Comparison of ENCODE assay signal across 23 cellular contexts in the genomic region with DNA sequence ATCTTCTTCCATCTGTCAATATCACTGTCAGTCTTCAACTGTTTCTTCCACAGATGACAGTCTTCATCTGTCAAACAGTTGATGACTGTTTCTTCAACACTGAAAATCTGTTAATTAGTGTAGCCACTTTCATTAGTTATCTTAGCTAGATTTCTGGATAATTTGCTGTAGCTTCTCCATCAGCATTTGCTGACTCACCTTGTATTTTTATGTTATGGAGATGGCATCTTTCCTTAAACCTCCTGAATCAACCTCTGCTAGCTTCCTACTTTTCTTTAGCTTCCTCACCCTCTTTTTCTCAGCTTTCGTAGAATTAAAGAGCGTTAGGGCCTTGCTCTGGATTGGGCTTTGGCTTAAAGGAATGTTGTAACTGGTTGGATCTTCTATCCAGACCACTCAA. TPM values are rescaled to one million over a fixed set of nuclear protein-coding genes. Genes with fewer than 3 reads are reported as not detected.
DNase-seq lines count a peak whose midpoint lies in the region; ATAC-seq, FAIRE-seq and TF ChIP-seq lines count a peak whose summit lies in the region.
"Had no signal": no experiment of that assay in that cellular context is flagged by ENCODE, and none has a peak within 500 bp of the region (broad histone marks: within the 10 kb centered on the region; RNA-seq: fewer than 3 reads in every experiment).

No MANE protein-coding gene starts in this region.

- H3K4me3 ChIP-seq in CD8-positive, alpha-beta T cell (ENCODE audit: low read depth, low read length): no peak overlapping the region
- no peak overlapping the region for H3K4me3 ChIP-seq in endothelial cell of umbilical vein (replicated peaks in 1 of 3; ENCODE audit: insufficient read depth in 1 of 3, low read depth in 1 of 3, low read length in 3 of 3)
- H3K4me3 ChIP-seq: heart right ventricle, vagina had no signal

- POLR2A ChIA-PET in activated CD4-positive, alpha-beta memory T cell treated with anti-CD3 and anti-CD28 coated beads for 36 hours (lab: Charles Lee): interaction anchor here (0.6 to 1.9 kb wide), 7 partner anchors 9 to 197 kb away, joined by 3 to 10 read pairs (median 4); a partner anchor contains a TSS
- POLR2A ChIA-PET in activated CD4-positive, alpha-beta memory T cell treated with anti-CD3 and anti-CD28 coated beads, Interleukin-2, amount 10 ng/mL, durations not matched to agents 7 days and 5 days (lab: Charles Lee): interaction anchor here (1.0 to 1.3 kb wide), 4 partner anchors 25 to 200 kb away, joined by 3 to 9 read pairs (median 4); a partner anchor contains a TSS
- POLR2A ChIA-PET in CD8-positive, alpha-beta T cell (lab: Charles Lee): no interaction called here
- POLR2A ChIA-PET in activated CD8-positive, alpha-beta T cell treated with anti-CD3 and anti-CD28 coated beads for 36 hours (lab: Charles Lee): interaction anchor here (1.0 to 2.1 kb wide), 5 partner anchors 13 to 63 kb away, joined by 3 to 22 read pairs (median 3); a partner anchor contains a TSS
- POLR2A ChIA-PET in endothelial cell of umbilical vein (lab: Charles Lee): interaction anchor here (1.2 kb wide), 2 partner anchors 23 to 25 kb away, joined by 3 read pairs; no protein-coding TSS in a partner anchor

- no peaks in the 10 kb centered on the region for H3K27me3 Mint-ChIP-seq in activated CD4-positive, alpha-beta memory T cell treated with anti-CD3 and anti-CD28 coated beads for 36 hours
- H3K27me3 Mint-ChIP-seq in activated CD4-positive, alpha-beta memory T cell treated with anti-CD3 and anti-CD28 coated beads, Interleukin-2, amount 10 ng/mL, durations not matched to agents 7 days and 5 days: no peaks in the 10 kb centered on the region
- no peaks in the 10 kb centered on the region for H3K27me3 Mint-ChIP-seq in CD8-positive, alpha-beta T cell (ENCODE audit: low read depth)
- no peaks in the 10 kb centered on the region for H3K27me3 Mint-ChIP-seq in activated CD8-positive, alpha-beta T cell treated with anti-CD3 and anti-CD28 coated beads for 36 hours
- H3K27me3 Mint-ChIP-seq: B cell had no signal

- no peaks in the 10 kb centered on the region for H3K9me3 Mint-ChIP-seq in activated CD4-positive, alpha-beta memory T cell treated with anti-CD3 and anti-CD28 coated beads for 36 hours
- H3K9me3 Mint-ChIP-seq in activated CD4-positive, alpha-beta memory T cell treated with anti-CD3 and anti-CD28 coated beads, Interleukin-2, amount 10 ng/mL, durations not matched to agents 7 days and 5 days: no peaks in the 10 kb centered on the region
- H3K9me3 Mint-ChIP-seq in CD8-positive, alpha-beta T cell: no peaks in the 10 kb centered on the region
- no peaks in the 10 kb centered on the region for H3K9me3 Mint-ChIP-seq in activated CD8-positive, alpha-beta T cell treated with anti-CD3 and anti-CD28 coated beads for 36 hours

- no peaks in the 10 kb centered on the region for H3K27me3 ChIP-seq in CD8-positive, alpha-beta T cell (ENCODE audit: insufficient read depth, low read length)
- no peaks in the 10 kb centered on the region for H3K27me3 ChIP-seq in endothelial cell of umbilical vein (ENCODE audit: control insufficient read depth in 2 of 2, insufficient read depth in 2 of 2, low read length in 2 of 2)
- H3K27me3 ChIP-seq: brain microvascular endothelial cell, heart right ventricle, vagina had no signal

- peaks cover 10% of the 10 kb centered on the region for H3K36me3 Mint-ChIP-seq in activated CD4-positive, alpha-beta memory T cell treated with anti-CD3 and anti-CD28 coated beads for 36 hours
- peaks cover 16% of the 10 kb centered on the region for H3K36me3 Mint-ChIP-seq in activated CD4-positive, alpha-beta memory T cell treated with anti-CD3 and anti-CD28 coated beads, Interleukin-2, amount 10 ng/mL, durations not matched to agents 7 days and 5 days (ENCODE audit: low read depth)
- H3K36me3 Mint-ChIP-seq in CD8-positive, alpha-beta T cell: peaks cover 61% of the 10 kb centered on the region
- H3K36me3 Mint-ChIP-seq in activated CD8-positive, alpha-beta T cell treated with anti-CD3 and anti-CD28 coated beads for 36 hours (ENCODE audit: low read depth): peaks cover 38% of the 10 kb centered on the region

- H3K9ac ChIP-seq in endothelial cell of umbilical vein (replicated peaks; ENCODE audit: extremely low read depth, insufficient read depth, low read length): no peak overlapping the region

- H3K4me3 Mint-ChIP-seq in activated CD4-positive, alpha-beta memory T cell treated with anti-CD3 and anti-CD28 coated beads for 36 hours: peak overlapping the region; percentile 36
- H3K4me3 Mint-ChIP-seq in activated CD4-positive, alpha-beta memory T cell treated with anti-CD3 and anti-CD28 coated beads, Interleukin-2, amount 10 ng/mL, durations not matched to agents 7 days and 5 days: no peak overlapping the region
- H3K4me3 Mint-ChIP-seq in CD8-positive, alpha-beta T cell: no peak overlapping the region
- H3K4me3 Mint-ChIP-seq in activated CD8-positive, alpha-beta T cell treated with anti-CD3 and anti-CD28 coated beads for 36 hours: no peak overlapping the region
- H3K4me3 Mint-ChIP-seq: B cell had no signal

- dilution Hi-C loops in endothelial cell of umbilical vein (cut with MboI; ENCODE audit: extremely low pct_ligation_motif_present, low sequenced_read_pairs): no loop called here

- ATAC-seq in CD8-positive, alpha-beta T cell: no peak
- ATAC-seq in activated CD8-positive, alpha-beta T cell treated with anti-CD3 and anti-CD28 coated beads for 36 hours: no peak
- ATAC-seq in HG02885 (IDR thresholded peaks at IDR 0.05; ENCODE audit: poor library complexity, unreplicated experiment): no peak
- ATAC-seq: left cardiac atrium, Panc1 had no signal

- H3K27ac ChIP-seq in CD8-positive, alpha-beta T cell (ENCODE audit: low read depth, low read length): no peak overlapping the region
- peak overlapping the region; percentile 48 for H3K27ac ChIP-seq in endothelial cell of umbilical vein (ENCODE audit: insufficient read depth, low read depth, low read length)
- H3K27ac ChIP-seq: brain microvascular endothelial cell, heart right ventricle, vagina had no signal

- H3K4me1 ChIP-seq in CD8-positive, alpha-beta T cell (ENCODE audit: insufficient read depth, low read length): peaks cover 15% of the 10 kb centered on the region
- H3K4me1 ChIP-seq in endothelial cell of umbilical vein (ENCODE audit: control insufficient read depth, extremely low read depth, insufficient read depth, low read length): peaks cover 25% of the 10 kb centered on the region

- H3K9me3 ChIP-seq in CD8-positive, alpha-beta T cell (ENCODE audit: low read length): no peaks in the 10 kb centered on the region
- no peaks in the 10 kb centered on the region for H3K9me3 ChIP-seq in endothelial cell of umbilical vein (replicated peaks; ENCODE audit: control insufficient read depth, insufficient read depth, low read length)
- H3K9me3 ChIP-seq: heart right ventricle, vagina had no signal

- H2AFZ ChIP-seq in endothelial cell of umbilical vein (ENCODE audit: low read depth, low read length): no peak overlapping the region

- TF ChIP-seq POLR2A in endothelial cell of umbilical vein (IDR thresholded peaks at IDR 0.05; ENCODE audit: low read depth, low read length): no peak

- peak overlapping the region; percentile 69 for H3K27ac Mint-ChIP-seq in activated CD4-positive, alpha-beta memory T cell treated with anti-CD3 and anti-CD28 coated beads for 36 hours
- no peak overlapping the region for H3K27ac Mint-ChIP-seq in activated CD4-positive, alpha-beta memory T cell treated with anti-CD3 and anti-CD28 coated beads, Interleukin-2, amount 10 ng/mL, durations not matched to agents 7 days and 5 days
- peak overlapping the region; percentile 58 for H3K27ac Mint-ChIP-seq in CD8-positive, alpha-beta T cell
- peak overlapping the region; percentile 91 for H3K27ac Mint-ChIP-seq in activated CD8-positive, alpha-beta T cell treated with anti-CD3 and anti-CD28 coated beads for 36 hours
- H3K27ac Mint-ChIP-seq: B cell had no signal

- intact Hi-C loops in activated CD4-positive, alpha-beta memory T cell treated with anti-CD3 and anti-CD28 coated beads for 36 hours (cut with micrococcal nuclease): loop anchor here (1.0 to 10.0 kb wide), 4 partner anchors 27 to 403 kb away; a partner anchor contains a TSS
- intact Hi-C loops in CD8-positive, alpha-beta T cell (cut with DNase I, micrococcal nuclease): no loop called here
- intact Hi-C loops in activated CD8-positive, alpha-beta T cell treated with anti-CD3 and anti-CD28 coated beads for 36 hours (cut with micrococcal nuclease): no loop called here
- intact Hi-C loops in endothelial cell of umbilical vein (cut with micrococcal nuclease): no loop called here

- BruUV-seq in endothelial cell of umbilical vein (replicated peaks; lab: Mats Ljungman, UMichigan): no TSS peak

- peaks cover 5% of the 10 kb centered on the region for H3K9me1 ChIP-seq in endothelial cell of umbilical vein (replicated peaks; ENCODE audit: control insufficient read depth, extremely low read depth, insufficient read depth, low read length)

- H4K20me1 ChIP-seq in endothelial cell of umbilical vein (replicated peaks; ENCODE audit: control insufficient read depth, extremely low read depth, insufficient read depth, low read length): peaks cover 2% of the 10 kb centered on the region

- DNase-seq in activated CD4-positive, alpha-beta memory T cell treated with anti-CD3 and anti-CD28 coated beads for 36 hours: no peak
- no peak for DNase-seq in activated CD4-positive, alpha-beta memory T cell treated with anti-CD3 and anti-CD28 coated beads, Interleukin-2, amount 10 ng/mL, durations not matched to agents 7 days and 5 days
- no peak for DNase-seq in CD8-positive, alpha-beta T cell
- no peak for DNase-seq in activated CD8-positive, alpha-beta T cell treated with anti-CD3 and anti-CD28 coated beads for 36 hours
- DNase-seq in endothelial cell of umbilical vein (ENCODE audit: low read depth, low spot score): no peak
- no peak for DNase-seq in ecto neural progenitor cell (ENCODE audit: low spot score)
- no peak for DNase-seq in hypothalamus (lab: John Stamatoyannopoulos, UW)
- DNase-seq: brain microvascular endothelial cell; DND-41; effector CD8-positive, alpha-beta T cell; erythroblast; heart right ventricle; left cardiac atrium; NCI-H1694; NCI-H2171; NCI-H510A treated with DMSO at 0.1 percent for 48 hours; nucleus accumbens; substantia nigra had no signal

- no peaks in the 10 kb centered on the region for H3K36me3 ChIP-seq in CD8-positive, alpha-beta T cell (ENCODE audit: insufficient read depth, low read length)
- peaks cover 2 to 13% of the 10 kb centered on the region in 2 experiments for H3K36me3 ChIP-seq in endothelial cell of umbilical vein (ENCODE audit: control insufficient read depth in 2 of 2, extremely low read depth in 1 of 2, insufficient read depth in 2 of 2, low read length in 2 of 2)
- H3K36me3 ChIP-seq: brain microvascular endothelial cell had no signal

- H3K4me2 ChIP-seq in endothelial cell of umbilical vein (ENCODE audit: insufficient read depth, low read length): peak overlapping the region; percentile 79

- H3K79me2 ChIP-seq in endothelial cell of umbilical vein (ENCODE audit: control insufficient read depth, insufficient read depth, low read length): peaks cover 38% of the 10 kb centered on the region

- CTCF ChIA-PET in activated CD4-positive, alpha-beta memory T cell treated with anti-CD3 and anti-CD28 coated beads for 36 hours (lab: Charles Lee): interaction anchor here (0.8 to 1.8 kb wide), 6 partner anchors 10 to 196 kb away, joined by 3 to 14 read pairs (median 5); a partner anchor contains a TSS
- CTCF ChIA-PET in activated CD4-positive, alpha-beta memory T cell treated with anti-CD3 and anti-CD28 coated beads, Interleukin-2, amount 10 ng/mL, durations not matched to agents 7 days and 5 days (lab: Charles Lee): interaction anchor here (1.2 kb wide), 1 partner anchor 25 kb away, joined by 3 read pairs; a partner anchor contains a TSS
- CTCF ChIA-PET in CD8-positive, alpha-beta T cell (lab: Charles Lee): interaction anchor here (1.2 to 1.9 kb wide), 2 partner anchors 171 to 197 kb away, joined by 3 to 4 read pairs; no protein-coding TSS in a partner anchor
- CTCF ChIA-PET in activated CD8-positive, alpha-beta T cell treated with anti-CD3 and anti-CD28 coated beads for 36 hours (lab: Charles Lee): interaction anchor here (0.9 to 2.2 kb wide), 8 partner anchors 11 to 196 kb away, joined by 3 to 12 read pairs (median 6); a partner anchor contains a TSS
- CTCF ChIA-PET in endothelial cell of umbilical vein (lab: Charles Lee): interaction anchor here (0.7 to 1.7 kb wide), 3 partner anchors 24 to 151 kb away, joined by 4 to 6 read pairs (median 5); no protein-coding TSS in a partner anchor

- FAIRE-seq in endothelial cell of umbilical vein (lab: Jason Lieb, UNC): no peak
- FAIRE-seq: H1 had no signal

- peaks cover 36% of the 10 kb centered on the region for H3K4me1 Mint-ChIP-seq in activated CD4-positive, alpha-beta memory T cell treated with anti-CD3 and anti-CD28 coated beads for 36 hours (ENCODE audit: low read depth)
- H3K4me1 Mint-ChIP-seq in activated CD4-positive, alpha-beta memory T cell treated with anti-CD3 and anti-CD28 coated beads, Interleukin-2, amount 10 ng/mL, durations not matched to agents 7 days and 5 days: peaks cover 32% of the 10 kb centered on the region
- peaks cover 57% of the 10 kb centered on the region for H3K4me1 Mint-ChIP-seq in CD8-positive, alpha-beta T cell (ENCODE audit: low read depth)
- peaks cover 56% of the 10 kb centered on the region for H3K4me1 Mint-ChIP-seq in activated CD8-positive, alpha-beta T cell treated with anti-CD3 and anti-CD28 coated beads for 36 hours (ENCODE audit: low read depth)

- no peak for TF ChIP-seq CTCF in CD8-positive, alpha-beta T cell (IDR thresholded peaks at IDR 0.05)
- no peak for TF ChIP-seq CTCF in activated CD8-positive, alpha-beta T cell treated with anti-CD3 and anti-CD28 coated beads for 36 hours (IDR thresholded peaks at IDR 0.05)
- no peak for TF ChIP-seq CTCF in endothelial cell of umbilical vein (IDR thresholded peaks at IDR 0.05; ENCODE audit: extremely low read depth in 1 of 2, insufficient read depth in 1 of 2, low read depth in 1 of 2, low read length in 2 of 2)

RNA-seq across cellular contexts. Expression of a gene that starts 25.1 kb away (rescaled TPM):
- 10 to 100 TPM in 1 of 2 experiments, 1 to 10 TPM in 1; 9.5 to 10.5 TPM for total RNA-seq in activated CD4-positive, alpha-beta memory T cell treated with anti-CD3 and anti-CD28 coated beads for 36 hours
- 1 to 10 TPM; 6.5 to 7.1 TPM for total RNA-seq in activated CD4-positive, alpha-beta memory T cell treated with anti-CD3 and anti-CD28 coated beads, Interleukin-2, amount 10 ng/mL, durations not matched to agents 7 days and 5 days
- 10 to 100 TPM; 24.7 to 27.8 TPM for total RNA-seq in CD8-positive, alpha-beta T cell
- 10 to 100 TPM; 14.4 to 15.8 TPM for total RNA-seq in activated CD8-positive, alpha-beta T cell treated with anti-CD3 and anti-CD28 coated beads for 36 hours
- 22.8 and 28.3 TPM in 2 replicates for total RNA-seq in endothelial cell of umbilical vein
- polyA plus RNA-seq in endothelial cell of umbilical vein: 5.9 and 7.8 TPM in 2 replicates
- polyA plus RNA-seq in endothelial cell of umbilical vein (2011; cell fraction: cytosol; rRNA removed): 7.4 and 8.2 TPM in 2 replicates
- polyA plus RNA-seq in endothelial cell of umbilical vein (2011; cell fraction: nucleus; rRNA removed): 42.5 and 49.0 TPM in 2 replicates
- polyA plus RNA-seq in endothelial cell of umbilical vein (2012): 27.7 and 32.3 TPM in 2 replicates
- 21.1 and 23.8 TPM in 2 replicates for polyA minus RNA-seq in endothelial cell of umbilical vein
- polyA minus RNA-seq in endothelial cell of umbilical vein (2011; cell fraction: cytosol; rRNA and poly(A)+ RNA removed): 13.9 TPM
- polyA minus RNA-seq in endothelial cell of umbilical vein (2011; cell fraction: nucleus; rRNA and poly(A)+ RNA removed): 43.4 and 65.4 TPM in 2 replicates
